In genomic region chr10:97687785-97688781, GRCh38 we compare ENCODE assay signal across 1 cellular context.
TF ChIP-seq lines count a peak whose summit lies in the region.

No MANE protein-coding gene starts in this region.

TF ChIP-seq in K562, 482 proteins besides CTCF, POLR2A, EP300 and RAD21 (continued from another document and continues in another):
- TF ChIP-seq ZBTB40 (IDR thresholded peaks at IDR 0.05) (no peak), ZBTB40 (CRISPR knock-in tag; IDR thresholded peaks at IDR 0.05) (no peak), FOXP1 (CRISPR knock-in tag; IDR thresholded peaks at IDR 0.05) (no peak), HDGF (IDR thresholded peaks at IDR 0.05) (no peak), SETDB1 (IDR thresholded peaks at IDR 0.05; ENCODE audit: low read length) (no peak), ZNF766 (CRISPR knock-in tag; conservative IDR thresholded peaks at IDR 0.05) (peak; percentile 5; the same call in 1 of the 2 replicates), NFXL1 (CRISPR knock-in tag; IDR thresholded peaks at IDR 0.05) (no peak), NR4A1 (CRISPR knock-in tag; IDR thresholded peaks at IDR 0.05) (no peak), NR4A1 (tag; IDR thresholded peaks at IDR 0.05) (peak; percentile 74; the same call in 1 of the 2 replicates), THRB (CRISPR knock-in tag; conservative IDR thresholded peaks at IDR 0.05) (no peak), STAT5B (CRISPR knock-in tag; IDR thresholded peaks at IDR 0.05) (no peak), PRPF4 (IDR thresholded peaks at IDR 0.05; ENCODE audit: insufficient read depth, low read depth, low read length, poor library complexity, severe bottlenecking) (no peak), CBX3 (IDR thresholded peaks at IDR 0.05; ENCODE audit: borderline replicate concordance in 1 of 2, low read length in 2 of 2) (no peak), ZNF197 (CRISPR knock-in tag; IDR thresholded peaks at IDR 0.05; ENCODE audit: low read depth) (peak; percentile 87), SAP30 (IDR thresholded peaks at IDR 0.05; ENCODE audit: borderline replicate concordance, insufficient read depth, low read depth, low read length, poor library complexity, severe bottlenecking) (no peak), ESRRA (IDR thresholded peaks at IDR 0.05; ENCODE audit: borderline replicate concordance, low read depth) (no peak), NCOA1 (IDR thresholded peaks at IDR 0.05; ENCODE audit: low read depth) (no peak), ZNF316 (IDR thresholded peaks at IDR 0.05) (peak; percentile 62; the same call in 1 of the 2 replicates), MYC (IDR thresholded peaks at IDR 0.05; ENCODE audit: low read depth, low read length) (no peak), MYC (CRISPR knock-in tag; IDR thresholded peaks at IDR 0.05; ENCODE audit: borderline replicate concordance, low read depth) (no peak), MAFG (tag; conservative IDR thresholded peaks at IDR 0.05) (0 out of 2 replicates have a peak, but pooled peaks have one; percentile 25), GABPB2 (CRISPR knock-in tag; conservative IDR thresholded peaks at IDR 0.05) (no peak), ARHGAP35 (IDR thresholded peaks at IDR 0.05; ENCODE audit: partially characterized antibody) (no peak), NFE2 (IDR thresholded peaks at IDR 0.05; ENCODE audit: low read depth) (no peak), SIX5 (IDR thresholded peaks at IDR 0.05; ENCODE audit: borderline replicate concordance in 1 of 2, insufficient read depth in 1 of 2, low read depth in 1 of 2, low read length in 2 of 2) (no peak), ZNF696 (CRISPR knock-in tag; conservative IDR thresholded peaks at IDR 0.05) (no peak), HLTF (IDR thresholded peaks at IDR 0.05) (no peak), FOXJ2 (tag; IDR thresholded peaks at IDR 0.05) (no peak), NR2C2 (CRISPR knock-in tag; IDR thresholded peaks at IDR 0.05) (no peak), NR2C2 (tag; IDR thresholded peaks at IDR 0.05) (peak; percentile 46), ZNF324 (CRISPR knock-in tag; IDR thresholded peaks at IDR 0.05) (no peak), ZBTB43 (CRISPR knock-in tag; IDR thresholded peaks at IDR 0.05) (no peak), HDAC6 (IDR thresholded peaks at IDR 0.05; ENCODE audit: low read depth, low read length) (no peak), FUS (optimal IDR thresholded peaks at IDR 0.05; ENCODE audit: low read depth, low read length) (no peak), ZNF57 (CRISPR knock-in tag; IDR thresholded peaks at IDR 0.05) (no peak), POLR2B (IDR thresholded peaks at IDR 0.05; ENCODE audit: low read depth, partially characterized antibody) (no peak), RFX7 (CRISPR knock-in tag; IDR thresholded peaks at IDR 0.05) (no peak), XRCC3 (IDR thresholded peaks at IDR 0.05) (no peak), TFAM (CRISPR knock-in tag; conservative IDR thresholded peaks at IDR 0.05) (no peak), SIN3A (IDR thresholded peaks at IDR 0.05; ENCODE audit: borderline replicate concordance in 2 of 2, control insufficient read depth in 1 of 2, low read depth in 2 of 2, low read length in 2 of 2) (no peak), PRMT5 (CRISPR knock-in tag; IDR thresholded peaks at IDR 0.05) (no peak), TCF7L2 (IDR thresholded peaks at IDR 0.05; ENCODE audit: low read depth, low read length) (no peak), SRSF1 (IDR thresholded peaks at IDR 0.05; ENCODE audit: low read depth, low read length) (no peak), MTF1 (CRISPR knock-in tag; IDR thresholded peaks at IDR 0.05; ENCODE audit: borderline replicate concordance) (no peak)
- TF ChIP-seq, protein P1, sequence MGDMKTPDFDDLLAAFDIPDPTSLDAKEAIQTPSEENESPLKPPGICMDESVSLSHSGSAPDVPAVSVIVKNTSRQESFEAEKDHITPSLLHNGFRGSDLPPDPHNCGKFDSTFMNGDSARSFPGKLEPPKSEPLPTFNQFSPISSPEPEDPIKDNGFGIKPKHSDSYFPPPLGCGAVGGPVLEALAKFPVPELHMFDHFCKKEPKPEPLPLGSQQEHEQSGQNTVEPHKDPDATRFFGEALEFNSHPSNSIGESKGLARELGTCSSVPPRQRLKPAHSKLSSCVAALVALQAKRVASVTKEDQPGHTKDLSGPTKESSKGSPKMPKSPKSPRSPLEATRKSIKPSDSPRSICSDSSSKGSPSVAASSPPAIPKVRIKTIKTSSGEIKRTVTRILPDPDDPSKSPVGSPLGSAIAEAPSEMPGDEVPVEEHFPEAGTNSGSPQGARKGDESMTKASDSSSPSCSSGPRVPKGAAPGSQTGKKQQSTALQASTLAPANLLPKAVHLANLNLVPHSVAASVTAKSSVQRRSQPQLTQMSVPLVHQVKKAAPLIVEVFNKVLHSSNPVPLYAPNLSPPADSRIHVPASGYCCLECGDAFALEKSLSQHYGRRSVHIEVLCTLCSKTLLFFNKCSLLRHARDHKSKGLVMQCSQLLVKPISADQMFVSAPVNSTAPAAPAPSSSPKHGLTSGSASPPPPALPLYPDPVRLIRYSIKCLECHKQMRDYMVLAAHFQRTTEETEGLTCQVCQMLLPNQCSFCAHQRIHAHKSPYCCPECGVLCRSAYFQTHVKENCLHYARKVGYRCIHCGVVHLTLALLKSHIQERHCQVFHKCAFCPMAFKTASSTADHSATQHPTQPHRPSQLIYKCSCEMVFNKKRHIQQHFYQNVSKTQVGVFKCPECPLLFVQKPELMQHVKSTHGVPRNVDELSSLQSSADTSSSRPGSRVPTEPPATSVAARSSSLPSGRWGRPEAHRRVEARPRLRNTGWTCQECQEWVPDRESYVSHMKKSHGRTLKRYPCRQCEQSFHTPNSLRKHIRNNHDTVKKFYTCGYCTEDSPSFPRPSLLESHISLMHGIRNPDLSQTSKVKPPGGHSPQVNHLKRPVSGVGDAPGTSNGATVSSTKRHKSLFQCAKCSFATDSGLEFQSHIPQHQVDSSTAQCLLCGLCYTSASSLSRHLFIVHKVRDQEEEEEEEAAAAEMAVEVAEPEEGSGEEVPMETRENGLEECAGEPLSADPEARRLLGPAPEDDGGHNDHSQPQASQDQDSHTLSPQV (IDR thresholded peaks at IDR 0.05): peak; percentile 37; the same call in 1 of the 2 replicates
- TF ChIP-seq, protein P2, sequence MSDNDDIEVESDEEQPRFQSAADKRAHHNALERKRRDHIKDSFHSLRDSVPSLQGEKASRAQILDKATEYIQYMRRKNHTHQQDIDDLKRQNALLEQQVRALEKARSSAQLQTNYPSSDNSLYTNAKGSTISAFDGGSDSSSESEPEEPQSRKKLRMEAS (CRISPR knock-in tag; IDR thresholded peaks at IDR 0.05): no peak
- TF ChIP-seq, protein P3, sequence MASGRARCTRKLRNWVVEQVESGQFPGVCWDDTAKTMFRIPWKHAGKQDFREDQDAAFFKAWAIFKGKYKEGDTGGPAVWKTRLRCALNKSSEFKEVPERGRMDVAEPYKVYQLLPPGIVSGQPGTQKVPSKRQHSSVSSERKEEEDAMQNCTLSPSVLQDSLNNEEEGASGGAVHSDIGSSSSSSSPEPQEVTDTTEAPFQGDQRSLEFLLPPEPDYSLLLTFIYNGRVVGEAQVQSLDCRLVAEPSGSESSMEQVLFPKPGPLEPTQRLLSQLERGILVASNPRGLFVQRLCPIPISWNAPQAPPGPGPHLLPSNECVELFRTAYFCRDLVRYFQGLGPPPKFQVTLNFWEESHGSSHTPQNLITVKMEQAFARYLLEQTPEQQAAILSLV (tag; IDR thresholded peaks at IDR 0.05): 0 out of 2 replicates have a peak, but pooled peaks have one; percentile 12
- TF ChIP-seq, protein P4, sequence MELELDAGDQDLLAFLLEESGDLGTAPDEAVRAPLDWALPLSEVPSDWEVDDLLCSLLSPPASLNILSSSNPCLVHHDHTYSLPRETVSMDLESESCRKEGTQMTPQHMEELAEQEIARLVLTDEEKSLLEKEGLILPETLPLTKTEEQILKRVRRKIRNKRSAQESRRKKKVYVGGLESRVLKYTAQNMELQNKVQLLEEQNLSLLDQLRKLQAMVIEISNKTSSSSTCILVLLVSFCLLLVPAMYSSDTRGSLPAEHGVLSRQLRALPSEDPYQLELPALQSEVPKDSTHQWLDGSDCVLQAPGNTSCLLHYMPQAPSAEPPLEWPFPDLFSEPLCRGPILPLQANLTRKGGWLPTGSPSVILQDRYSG (tag; conservative IDR thresholded peaks at IDR 0.05; ENCODE audit: low read depth): peak; percentile 64; the same call in 1 of the 2 replicates
- TF ChIP-seq, protein P5, sequence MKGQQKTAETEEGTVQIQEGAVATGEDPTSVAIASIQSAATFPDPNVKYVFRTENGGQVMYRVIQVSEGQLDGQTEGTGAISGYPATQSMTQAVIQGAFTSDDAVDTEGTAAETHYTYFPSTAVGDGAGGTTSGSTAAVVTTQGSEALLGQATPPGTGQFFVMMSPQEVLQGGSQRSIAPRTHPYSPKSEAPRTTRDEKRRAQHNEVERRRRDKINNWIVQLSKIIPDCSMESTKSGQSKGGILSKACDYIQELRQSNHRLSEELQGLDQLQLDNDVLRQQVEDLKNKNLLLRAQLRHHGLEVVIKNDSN (CRISPR knock-in tag; IDR thresholded peaks at IDR 0.05): no peak
- TF ChIP-seq, protein P6, sequence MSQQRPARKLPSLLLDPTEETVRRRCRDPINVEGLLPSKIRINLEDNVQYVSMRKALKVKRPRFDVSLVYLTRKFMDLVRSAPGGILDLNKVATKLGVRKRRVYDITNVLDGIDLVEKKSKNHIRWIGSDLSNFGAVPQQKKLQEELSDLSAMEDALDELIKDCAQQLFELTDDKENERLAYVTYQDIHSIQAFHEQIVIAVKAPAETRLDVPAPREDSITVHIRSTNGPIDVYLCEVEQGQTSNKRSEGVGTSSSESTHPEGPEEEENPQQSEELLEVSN (IDR thresholded peaks at IDR 0.05; ENCODE audit: borderline replicate concordance in 1 of 2, extremely low read depth in 1 of 2, insufficient read depth in 1 of 2, insufficient read length in 1 of 2, low read depth in 1 of 2, low read length in 1 of 2, poor library complexity in 1 of 2, severe bottlenecking in 1 of 2): no peak
